25 cellular contexts compared by ENCODE assay signal in the genomic region with DNA sequence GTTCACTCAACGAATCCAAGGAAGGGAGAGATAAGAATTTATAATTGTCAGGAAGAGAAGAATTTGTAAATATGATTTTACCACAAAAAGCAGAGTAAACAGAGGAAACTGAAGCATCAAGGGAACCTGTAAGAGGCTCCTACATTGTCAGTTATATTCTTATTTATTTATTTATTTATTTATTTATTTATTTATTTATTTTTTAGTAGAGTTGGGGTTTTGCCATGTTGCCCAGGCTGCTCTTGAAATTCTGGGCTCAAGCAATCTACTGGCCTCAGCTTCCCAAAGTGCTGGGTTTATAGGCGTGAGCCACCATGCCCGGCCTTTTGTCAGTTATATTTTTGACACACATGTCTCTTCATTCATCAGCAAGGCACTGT. TPM values are rescaled to one million over a fixed set of nuclear protein-coding genes. Genes with fewer than 3 reads are reported as not detected.
A peak's percentile ranks its signal among the peaks of the same experiment; 100 is the strongest.
DNase-seq lines count a peak whose midpoint lies in the region; ATAC-seq and TF ChIP-seq lines count a peak whose summit lies in the region.
"Had no signal": no experiment of that assay in that cellular context is flagged by ENCODE, and none has a peak within 500 bp of the region (broad histone marks: within the 10 kb centered on the region; RNA-seq: fewer than 3 reads in every experiment).

No MANE protein-coding gene starts in this region.

- intact Hi-C loops in ascending aorta (cut with DNase I) = no loop called here

- H3K27ac ChIP-seq in KMS-11 (no peak overlapping the region), brain microvascular endothelial cell (no peak overlapping the region), ascending aorta (no peak overlapping the region)
- H3K27ac ChIP-seq: RWPE1 had no signal

- no peaks in the 10 kb centered on the region for H3K9me3 ChIP-seq in ascending aorta

- ATAC-seq in GM19324 (IDR thresholded peaks at IDR 0.05; ENCODE audit: low FRiP score, unreplicated experiment) (peak; percentile 14), HG02840 (IDR thresholded peaks at IDR 0.05; ENCODE audit: low FRiP score, unreplicated experiment) (peak; percentile 9), HG03097 (IDR thresholded peaks at IDR 0.05; ENCODE audit: low FRiP score, unreplicated experiment) (no peak)
- ATAC-seq in stimulated activated memory B cell treated with anti-CD40 and anti-IgM and Interleukin-4, amounts not matched to agents 10 μg/mL and 1 μg/mL and 100 μg/mL, for 72 hours = no peak
- ATAC-seq: right cardiac atrium had no signal

- no peaks in the 10 kb centered on the region for H3K79me2 ChIP-seq in KMS-11 (ENCODE audit: insufficient read depth, low read depth)

- peak overlapping the region; percentile 18 for H3K4me3 ChIP-seq in KMS-11 (IDR thresholded peaks at IDR 0.05; ENCODE audit: insufficient read depth, low read depth, low read length)
- no peak overlapping the region for H3K4me3 ChIP-seq in brain microvascular endothelial cell (ENCODE audit: low read depth, low read length)
- H3K4me3 ChIP-seq in ascending aorta = no peak overlapping the region

- H2AFZ ChIP-seq in KMS-11 (ENCODE audit: low read depth) = no peak overlapping the region

- H3K4me1 ChIP-seq in KMS-11 (ENCODE audit: low read depth, poor library complexity, severe bottlenecking) (peaks cover 94% of the 10 kb centered on the region), ascending aorta (no peaks in the 10 kb centered on the region)

- no peak overlapping the region for H3K9ac ChIP-seq in KMS-11

- H4K20me1 ChIP-seq in KMS-11 (ENCODE audit: insufficient read depth) = no peaks in the 10 kb centered on the region

- no peaks in the 10 kb centered on the region for H3K36me3 Mint-ChIP-seq in stimulated activated memory B cell treated with anti-CD40 and anti-IgM and Interleukin-4, amounts not matched to agents 10 μg/mL and 1 μg/mL and 100 μg/mL, for 72 hours
- H3K36me3 Mint-ChIP-seq: naive thymus-derived CD4-positive, alpha-beta T cell had no signal

- H3K27me3 Mint-ChIP-seq in stimulated activated memory B cell treated with anti-CD40 and anti-IgM and Interleukin-4, amounts not matched to agents 10 μg/mL and 1 μg/mL and 100 μg/mL, for 72 hours = no peaks in the 10 kb centered on the region

- peaks cover 46% of the 10 kb centered on the region for H3K4me1 Mint-ChIP-seq in stimulated activated memory B cell treated with anti-CD40 and anti-IgM and Interleukin-4, amounts not matched to agents 10 μg/mL and 1 μg/mL and 100 μg/mL, for 72 hours
- H3K4me1 Mint-ChIP-seq: activated CD4-positive, alpha-beta memory T cell treated with anti-CD3 and anti-CD28 coated beads, Interleukin-2, amount 10 ng/mL, durations not matched to agents 7 days and 5 days had no signal

- peak overlapping the region; percentile 50 for H3K4me2 ChIP-seq in KMS-11

- H3K36me3 ChIP-seq in KMS-11 (ENCODE audit: insufficient read depth) (no peaks in the 10 kb centered on the region), brain microvascular endothelial cell (replicated peaks) (no peaks in the 10 kb centered on the region), ascending aorta (no peaks in the 10 kb centered on the region)

- TF ChIP-seq CTCF in KMS-11 (conservative IDR thresholded peaks at IDR 0.05; ENCODE audit: low read depth, low read length) = no peak
- no peak for TF ChIP-seq CTCF in brain microvascular endothelial cell (IDR thresholded peaks at IDR 0.05; ENCODE audit: low read depth, low read length, missing control alignments)
- TF ChIP-seq CTCF in ascending aorta (IDR thresholded peaks at IDR 0.05) = no peak

- in situ Hi-C loops in brain microvascular endothelial cell (cut with HindIII; ENCODE audit: low pct_ligation_motif_present, low sequenced_read_pairs) = no loop called here

- H3K27me3 ChIP-seq in KMS-11 (ENCODE audit: insufficient read depth, low read depth) (no peaks in the 10 kb centered on the region), brain microvascular endothelial cell (replicated peaks) (no peaks in the 10 kb centered on the region), ascending aorta (no peaks in the 10 kb centered on the region)

- DNase-seq in NK-92 treated with Interleukin-12 subunit alpha and Interleukin-12 subunit beta, amount 100 ng/mL, for 24 hours (lab: John Stamatoyannopoulos, UW) = no peak
- DNase-seq in brain microvascular endothelial cell (no peak), ascending aorta (ENCODE audit: low spot score in 2 of 2) (no peak)
- DNase-seq: activated CD4-positive, alpha-beta memory T cell treated with anti-CD3 and anti-CD28 coated beads, Interleukin-2, amount 10 ng/mL, durations not matched to agents 7 days and 5 days; activated CD4-positive, CD25-positive, alpha-beta regulatory T cell; activated naive CD4-positive, alpha-beta T cell treated with Interleukin-2 at 50 U/mL for 16 hours; Calu3; cerebellar nuclear complex; mesendoderm; naive thymus-derived CD4-positive, alpha-beta T cell; NCI-H1105 treated with DMSO at 0.1 percent for 48 hours; right cardiac atrium; T-helper 9 cell had no signal

- peak overlapping the region; percentile 8 for H3K27ac Mint-ChIP-seq in stimulated activated memory B cell treated with anti-CD40 and anti-IgM and Interleukin-4, amounts not matched to agents 10 μg/mL and 1 μg/mL and 100 μg/mL, for 72 hours
- H3K27ac Mint-ChIP-seq: activated CD4-positive, alpha-beta memory T cell treated with anti-CD3 and anti-CD28 coated beads, Interleukin-2, amount 10 ng/mL, durations not matched to agents 7 days and 5 days; naive thymus-derived CD4-positive, alpha-beta T cell had no signal

- H3K9me3 Mint-ChIP-seq in stimulated activated memory B cell treated with anti-CD40 and anti-IgM and Interleukin-4, amounts not matched to agents 10 μg/mL and 1 μg/mL and 100 μg/mL, for 72 hours = no peaks in the 10 kb centered on the region
- H3K9me3 Mint-ChIP-seq: activated CD4-positive, alpha-beta memory T cell treated with anti-CD3 and anti-CD28 coated beads, Interleukin-2, amount 10 ng/mL, durations not matched to agents 7 days and 5 days had no signal

- H3K4me3 Mint-ChIP-seq in stimulated activated memory B cell treated with anti-CD40 and anti-IgM and Interleukin-4, amounts not matched to agents 10 μg/mL and 1 μg/mL and 100 μg/mL, for 72 hours = peak overlapping the region; percentile 2
- H3K4me3 Mint-ChIP-seq: activated CD4-positive, alpha-beta memory T cell treated with anti-CD3 and anti-CD28 coated beads, Interleukin-2, amount 10 ng/mL, durations not matched to agents 7 days and 5 days; naive thymus-derived CD4-positive, alpha-beta T cell had no signal

RNA-seq across cellular contexts. Expression of a gene that starts 47.1 kb away (rescaled TPM):
- not detected for total RNA-seq in ascending aorta
- total RNA-seq: astrocyte, epithelial cell of proximal tubule, kidney epithelial cell, NCI-H460, osteocyte had no signal

RNA-seq across cellular contexts. Expression of a gene that starts 55.6 kb away (rescaled TPM):
- not detected for total RNA-seq in ascending aorta
- total RNA-seq: activated CD4-positive, alpha-beta memory T cell treated with anti-CD3 and anti-CD28 coated beads, Interleukin-2, amount 10 ng/mL, durations not matched to agents 7 days and 5 days; astrocyte; Calu3; epithelial cell of proximal tubule; frontal cortex; kidney epithelial cell; naive thymus-derived CD4-positive, alpha-beta T cell; NCI-H460; osteocyte; right cardiac atrium had no signal

Comparison
In these comparisons a context has a peak if more than half of its experiments do, and no peak if none do; other contexts are left out.
1. ATAC-seq: peak in GM19324 (single experiment) and HG02840 (single experiment); none in stimulated activated memory B cell treated with anti-CD40 and anti-IgM and Interleukin-4, amounts not matched to agents 10 μg/mL and 1 μg/mL and 100 μg/mL, for 72 hours (single experiment) and HG03097 (single experiment).